8 cellular contexts compared by ENCODE assay signal in genomic region chr20:21303061-21303871, GRCh38.
A peak's percentile ranks its signal among the peaks of the same experiment; 100 is the strongest.
DNase-seq lines count a peak whose midpoint lies in the region; ATAC-seq and TF ChIP-seq lines count a peak whose summit lies in the region.

TSS of gene XRN2 (plus strand) at chr20:21303331. CDS start at chr20:21303399, 68 bp downstream.

- H3K4me3 Mint-ChIP-seq in central memory CD8-positive, alpha-beta T cell, result peak within 1 kb of the TSS; percentile 89

- ATAC-seq in GM19025 (IDR thresholded peaks at IDR 0.05; ENCODE audit: low read depth, unreplicated experiment) (peak; percentile 94), HG03342 (IDR thresholded peaks at IDR 0.05; ENCODE audit: unreplicated experiment) (peak; percentile 90)
- peak; percentile 85 for ATAC-seq in central memory CD8-positive, alpha-beta T cell (replicated peaks; ENCODE audit: extremely low read depth, poor library complexity, severe bottlenecking)

- H3K27ac Mint-ChIP-seq in central memory CD8-positive, alpha-beta T cell (ENCODE audit: low read depth), result peak within 1 kb of the TSS; percentile 97

- H3K9me3 Mint-ChIP-seq in central memory CD8-positive, alpha-beta T cell, result no peaks in the 10 kb centered on the region

- no peaks in the 10 kb centered on the region for H3K27me3 Mint-ChIP-seq in central memory CD8-positive, alpha-beta T cell

- peak; percentile 9; the same call in 1 of the 2 replicates for TF ChIP-seq CTCF in AG09319 (IDR thresholded peaks at IDR 0.05; ENCODE audit: low read depth, low read length)

- DNase-seq in AG09319 (ENCODE audit: extremely low read depth, low read depth), result peak; percentile 79
- DNase-seq in NCI-H345 treated with DMSO at 0.1 percent for 48 hours (lab: John Stamatoyannopoulos, UW; ENCODE audit: unreplicated experiment), result peak; percentile 93
- DNase-seq in activated CD4-positive, CD25-positive, alpha-beta regulatory T cell treated with anti-CD3 and anti-CD28 coated beads, Interleukin-2, amount 50 U/mL, for 16 hours (ENCODE audit: low read depth, low spot score), result peak; percentile 88
- DNase-seq in central memory CD8-positive, alpha-beta T cell (ENCODE audit: low spot score in 2 of 2), result peak; percentile 88
- DNase-seq in islet precursor cell, result peak; percentile 97
- DNase-seq in stimulated activated CD4-positive, alpha-beta T cell treated with anti-CD3 and anti-CD28 coated beads, Interleukin-12 subunit alpha, Interleukin-12 subunit beta, amount 100 ng/mL, for 48 hours (ENCODE audit: low read depth in 2 of 3, low spot score in 1 of 3), result peak; percentile 94 to 97 (median 96)

- H3K36me3 Mint-ChIP-seq in central memory CD8-positive, alpha-beta T cell (ENCODE audit: insufficient read depth), result peaks cover 15% of the 10 kb centered on the region

- H3K4me1 Mint-ChIP-seq in central memory CD8-positive, alpha-beta T cell, result peaks cover 29% of the 10 kb centered on the region

Comparison
In these comparisons a context has a peak if more than half of its experiments do, and no peak if none do; other contexts are left out.
1. Peak in every context shown above with its lines: DNase-seq and ATAC-seq.